In the genomic region with DNA sequence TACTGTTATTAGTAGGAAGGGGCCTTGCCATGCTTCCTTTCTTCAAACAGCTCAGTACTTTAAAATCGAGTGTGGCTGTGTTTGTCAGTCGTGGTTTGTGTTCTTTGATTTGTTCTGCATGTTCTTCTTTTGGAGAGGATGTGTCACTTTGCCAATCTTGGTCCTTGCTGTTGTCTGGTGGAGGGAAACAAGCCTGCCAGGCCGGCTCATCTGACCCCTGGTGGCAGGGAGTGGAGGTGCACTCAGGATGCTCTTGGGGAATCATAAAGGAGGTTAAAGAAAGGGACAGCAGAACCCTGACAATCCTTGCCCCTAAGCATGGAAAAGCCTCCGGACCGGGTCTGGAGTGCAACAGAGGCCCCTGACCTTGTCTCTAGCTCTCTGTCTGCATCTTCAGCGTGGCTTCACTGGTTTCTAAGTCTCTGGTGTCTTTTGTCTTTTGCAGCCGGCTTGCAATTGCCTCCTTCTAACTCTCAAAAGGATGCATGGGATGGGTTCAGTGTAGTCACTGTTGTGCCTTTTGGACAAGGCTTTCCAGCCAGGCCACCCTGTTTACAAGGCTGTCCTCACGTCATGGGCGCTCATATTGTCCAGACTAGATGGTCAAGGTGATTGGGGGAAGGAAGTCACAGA, we compare ENCODE assay signal across 9 cellular contexts.
A peak's percentile ranks its signal among the peaks of the same experiment; 100 is the strongest.
DNase-seq lines count a peak whose midpoint lies in the region; ATAC-seq and TF ChIP-seq lines count a peak whose summit lies in the region.
"Had no signal": no experiment of that assay in that cellular context is flagged by ENCODE, and none has a peak within 500 bp of the region (broad histone marks: within the 10 kb centered on the region; RNA-seq: fewer than 3 reads in every experiment).

No MANE protein-coding gene starts in this region.

- H3K27ac ChIP-seq in Peyer's patch (no peak overlapping the region), tibial artery (no peak overlapping the region)

- H3K9me3 ChIP-seq in Peyer's patch (no peaks in the 10 kb centered on the region), tibial artery (no peaks in the 10 kb centered on the region)

- ATAC-seq in GM19328 (IDR thresholded peaks at IDR 0.05; ENCODE audit: unreplicated experiment): peak; percentile 65
- ATAC-seq in HG03457 (IDR thresholded peaks at IDR 0.05; ENCODE audit: unreplicated experiment): peak; percentile 83
- ATAC-seq in activated T-cell treated with anti-CD3 and anti-CD28 coated beads, Interleukin-2, amount 50 U/mL, for 72 hours (replicated peaks in 1 of 2): peak; percentile 66 to 68

- H3K27me3 Mint-ChIP-seq in activated T-cell treated with anti-CD3 and anti-CD28 coated beads, Interleukin-2, amount 50 U/mL, for 72 hours (ENCODE audit: low read depth): no peaks in the 10 kb centered on the region
- no peaks in the 10 kb centered on the region for H3K27me3 Mint-ChIP-seq in osteocyte (ENCODE audit: unreplicated experiment)
- H3K27me3 Mint-ChIP-seq: activated naive CD4-positive, alpha-beta T cell treated with anti-CD3 and anti-CD28 coated beads, Interleukin-2, amount 50 U/mL, for 24 hours had no signal

- H3K27ac Mint-ChIP-seq in activated T-cell treated with anti-CD3 and anti-CD28 coated beads, Interleukin-2, amount 50 U/mL, for 72 hours: no peak overlapping the region
- H3K27ac Mint-ChIP-seq in osteocyte (ENCODE audit: unreplicated experiment): no peak overlapping the region
- H3K27ac Mint-ChIP-seq: activated naive CD4-positive, alpha-beta T cell treated with anti-CD3 and anti-CD28 coated beads, Interleukin-2, amount 50 U/mL, for 24 hours had no signal

- H3K4me1 ChIP-seq in Peyer's patch: no peaks in the 10 kb centered on the region
- H3K4me1 ChIP-seq in tibial artery: peaks cover 0 to 20% (median 4%) of the 10 kb centered on the region in 4 donors

- intact Hi-C loops in tibial artery (cut with DNase I; ENCODE audit: low total_unique reads): no loop called here

- peak; percentile 63 to 89 (median 82) for TF ChIP-seq CTCF in Peyer's patch (IDR thresholded peaks at IDR 0.05)
- TF ChIP-seq CTCF in osteocyte (IDR thresholded peaks at IDR 0.05): peak; percentile 89
- TF ChIP-seq CTCF in tibial artery (IDR thresholded peaks at IDR 0.05): peak; percentile 85 to 92

- no peaks in the 10 kb centered on the region for H3K4me1 Mint-ChIP-seq in activated T-cell treated with anti-CD3 and anti-CD28 coated beads, Interleukin-2, amount 50 U/mL, for 72 hours (ENCODE audit: low read depth)
- peaks cover 32% of the 10 kb centered on the region for H3K4me1 Mint-ChIP-seq in osteocyte (ENCODE audit: unreplicated experiment)

- no peak overlapping the region for H3K4me3 ChIP-seq in Peyer's patch
- H3K4me3 ChIP-seq in tibial artery: no peak overlapping the region

- H3K27me3 ChIP-seq in Peyer's patch: no peaks in the 10 kb centered on the region
- H3K27me3 ChIP-seq in tibial artery: no peaks in the 10 kb centered on the region

- H3K4me3 Mint-ChIP-seq in activated T-cell treated with anti-CD3 and anti-CD28 coated beads, Interleukin-2, amount 50 U/mL, for 72 hours: no peak overlapping the region
- H3K4me3 Mint-ChIP-seq in osteocyte (ENCODE audit: unreplicated experiment): no peak overlapping the region
- H3K4me3 Mint-ChIP-seq: activated naive CD4-positive, alpha-beta T cell treated with anti-CD3 and anti-CD28 coated beads, Interleukin-2, amount 50 U/mL, for 24 hours had no signal

- no peak for TF ChIP-seq POLR2A in Peyer's patch (IDR thresholded peaks at IDR 0.05)

- DNase-seq in CMK (ENCODE audit: low read depth) (peak; percentile 42), Peyer's patch (peak; percentile 50 to 83 (median 77)), fibroblast of the conjunctiva (ENCODE audit: low read depth) (peak; percentile 53), osteocyte (ENCODE audit: extremely low spot score, unreplicated experiment) (peak; percentile 90), tibial artery (peak; percentile 58 to 79)
- peak; percentile 61 to 75 for DNase-seq in activated T-cell treated with anti-CD3 and anti-CD28 coated beads, Interleukin-2, amount 50 U/mL, for 72 hours

- no peaks in the 10 kb centered on the region for H3K9me3 Mint-ChIP-seq in activated T-cell treated with anti-CD3 and anti-CD28 coated beads, Interleukin-2, amount 50 U/mL, for 72 hours
- H3K9me3 Mint-ChIP-seq in osteocyte (ENCODE audit: unreplicated experiment): no peaks in the 10 kb centered on the region
- H3K9me3 Mint-ChIP-seq: activated naive CD4-positive, alpha-beta T cell treated with anti-CD3 and anti-CD28 coated beads, Interleukin-2, amount 50 U/mL, for 24 hours had no signal

- H3K36me3 ChIP-seq in Peyer's patch (no peaks in the 10 kb centered on the region), tibial artery (no peaks in the 10 kb centered on the region)

- H3K36me3 Mint-ChIP-seq in activated T-cell treated with anti-CD3 and anti-CD28 coated beads, Interleukin-2, amount 50 U/mL, for 72 hours (ENCODE audit: insufficient read depth in 2 of 2): no peaks in the 10 kb centered on the region
- no peaks in the 10 kb centered on the region for H3K36me3 Mint-ChIP-seq in osteocyte (ENCODE audit: unreplicated experiment)
